In genomic region chr1:11925938-11926292, GRCh38 we compare ENCODE assay signal across 8 cellular contexts. TPM values are rescaled to one million over a fixed set of nuclear protein-coding genes. Genes with fewer than 3 reads are reported as not detected.
DNase-seq lines count a peak whose midpoint lies in the region; ATAC-seq and TF ChIP-seq lines count a peak whose summit lies in the region.

No MANE protein-coding gene starts in this region.

- H3K9me2 ChIP-seq in hepatocyte (replicated peaks; ENCODE audit: insufficient read depth) = no peaks in the 10 kb centered on the region

- ATAC-seq in GM18861 (IDR thresholded peaks at IDR 0.05; ENCODE audit: unreplicated experiment) (peak; percentile 19), HG02798 (IDR thresholded peaks at IDR 0.05; ENCODE audit: poor library complexity, unreplicated experiment) (peak; percentile 25)

- no peak overlapping the region for H3K27ac ChIP-seq in WERI-Rb-1
- no peak overlapping the region for H3K27ac ChIP-seq in hepatocyte
- H3K27ac ChIP-seq in suprapubic skin = peak overlapping the region; percentile 73

- WGBS in hepatocyte (ENCODE audit: low lambda C conversion rate, missing lambda C conversion rate) = under 1% methylated on average over 24 of the region's 41 CpGs
- 0% methylated on average over 7 of the region's 41 CpGs for WGBS in suprapubic skin

- no peak for TF ChIP-seq POLR2A in suprapubic skin (IDR thresholded peaks at IDR 0.05)

- no peaks in the 10 kb centered on the region for H3K27me3 ChIP-seq in WERI-Rb-1 (ENCODE audit: insufficient read depth, low read depth, severe bottlenecking)
- no peaks in the 10 kb centered on the region for H3K27me3 ChIP-seq in hepatocyte
- H3K27me3 ChIP-seq in suprapubic skin = no peaks in the 10 kb centered on the region

- H3K79me2 ChIP-seq in hepatocyte = peaks cover 40% of the 10 kb centered on the region

- no peak for DNase-seq in WERI-Rb-1
- DNase-seq in hepatocyte (ENCODE audit: low spot score) = no peak
- no peak for DNase-seq in suprapubic skin (ENCODE audit: low spot score in 2 of 2)
- no peak for DNase-seq in NCI-H446 (lab: John Stamatoyannopoulos, UW)
- DNase-seq in NCI-H526 treated with DMSO at 0.1 percent for 48 hours (lab: John Stamatoyannopoulos, UW) = no peak
- no peak for DNase-seq in NCI-H446 treated with DMSO at 0.1 percent for 48 hours (lab: John Stamatoyannopoulos, UW)

- H3K4me3 ChIP-seq in WERI-Rb-1 (ENCODE audit: low read depth, low read length) = peak overlapping the region; percentile 51
- peak overlapping the region; percentile 26 for H3K4me3 ChIP-seq in hepatocyte
- peak overlapping the region; percentile 77 for H3K4me3 ChIP-seq in suprapubic skin

- H3K36me3 ChIP-seq in WERI-Rb-1 (peaks cover 32% of the 10 kb centered on the region), hepatocyte (replicated peaks; ENCODE audit: insufficient read depth, low read depth) (no peaks in the 10 kb centered on the region), suprapubic skin (peaks cover 23% of the 10 kb centered on the region)

- H3K9me3 ChIP-seq in WERI-Rb-1 (ENCODE audit: severe bottlenecking) = no peaks in the 10 kb centered on the region
- no peaks in the 10 kb centered on the region for H3K9me3 ChIP-seq in hepatocyte (ENCODE audit: low read depth)
- H3K9me3 ChIP-seq in suprapubic skin = no peaks in the 10 kb centered on the region

- TF ChIP-seq CTCF in WERI-Rb-1 (IDR thresholded peaks at IDR 0.05; ENCODE audit: low read depth, low read length) (no peak), hepatocyte (IDR thresholded peaks at IDR 0.05; ENCODE audit: poor library complexity) (no peak), suprapubic skin (IDR thresholded peaks at IDR 0.05) (no peak)

- peak overlapping the region; percentile 93 for H3K4me2 ChIP-seq in hepatocyte

- H3K4me1 ChIP-seq in hepatocyte (ENCODE audit: insufficient read depth) (peaks cover 31% of the 10 kb centered on the region), suprapubic skin (peaks cover 83% of the 10 kb centered on the region)

- TF ChIP-seq EP300 in suprapubic skin (IDR thresholded peaks at IDR 0.05) = no peak

- peaks cover 35% of the 10 kb centered on the region for H4K20me1 ChIP-seq in hepatocyte (ENCODE audit: insufficient read depth, poor library complexity, severe bottlenecking)

- no peak overlapping the region for H2AFZ ChIP-seq in hepatocyte

RNA-seq across cellular contexts. Expression of gene KIAA2013, which starts 0.3 kb away (rescaled TPM):
- total RNA-seq in hepatocyte = 63.6 and 73.1 TPM in 2 replicates
- 85.1 and 85.5 TPM in 2 replicates for polyA plus RNA-seq in hepatocyte
- 10 to 100 TPM; 59.5 to 98.4 (median 78.8) TPM for total RNA-seq in suprapubic skin

RNA-seq across cellular contexts. Expression of gene PLOD1, which starts 8.6 kb away (rescaled TPM):
- 153 and 184 TPM in 2 replicates for total RNA-seq in hepatocyte
- polyA plus RNA-seq in hepatocyte = 195 and 200 TPM in 2 replicates
- 10 to 100 TPM; 26.7 to 47.6 (median 37.7) TPM for total RNA-seq in suprapubic skin

RNA-seq across cellular contexts. Expression of gene MFN2, which starts 54.3 kb away (rescaled TPM):
- 45.1 and 54.3 TPM in 2 replicates for total RNA-seq in hepatocyte
- polyA plus RNA-seq in hepatocyte = 35.1 and 43.1 TPM in 2 replicates
- total RNA-seq in suprapubic skin = 100 to 1,000 TPM; 106 to 146 (median 124) TPM

Comparison
In these comparisons a context has a peak if more than half of its experiments do, and no peak if none do; other contexts are left out.
1. H3K4me3 ChIP-seq: peak in every context shown above with its lines; median percentile 77 in suprapubic skin; 51 in WERI-Rb-1; 26 in hepatocyte.